In genomic region chr22:43228863-43229262, GRCh38 we compare ENCODE assay signal across 19 cellular contexts. TPM values are rescaled to one million over a fixed set of nuclear protein-coding genes. Genes with fewer than 3 reads are reported as not detected.
DNase-seq lines count a peak whose midpoint lies in the region; ATAC-seq, FAIRE-seq and TF ChIP-seq lines count a peak whose summit lies in the region.
"Had no signal": no experiment of that assay in that cellular context is flagged by ENCODE, and none has a peak within 500 bp of the region (broad histone marks: within the 10 kb centered on the region; RNA-seq: fewer than 3 reads in every experiment).

No MANE protein-coding gene starts in this region.

- no peak for TF ChIP-seq EP300 in K562 (IDR thresholded peaks at IDR 0.05; ENCODE audit: low read length)
- no peak for TF ChIP-seq EP300 in sigmoid colon (IDR thresholded peaks at IDR 0.05)

- H3K9me3 Mint-ChIP-seq in stimulated activated naive CD8-positive, alpha-beta T cell treated with anti-CD3 and anti-CD28 coated beads, Interleukin-15, Interleukin-2, amounts not matched to agents 100 ng/mL and 50 ng/mL, for 24 hours, result no peaks in the 10 kb centered on the region
- H3K9me3 Mint-ChIP-seq in stimulated activated naive CD8-positive, alpha-beta T cell treated with anti-CD3 and anti-CD28 coated beads, Interleukin-15, amount 100 ng/mL, for 72 hours, result no peaks in the 10 kb centered on the region
- no peaks in the 10 kb centered on the region for H3K9me3 Mint-ChIP-seq in neural progenitor cell
- H3K9me3 Mint-ChIP-seq: CD4-positive, alpha-beta T cell had no signal

- no peak for DNase-seq in stimulated activated naive CD8-positive, alpha-beta T cell treated with anti-CD3 and anti-CD28 coated beads, Interleukin-15, amount 100 ng/mL, for 72 hours
- DNase-seq in K562 (ENCODE audit: extremely low read depth in 1 of 4, low spot score in 3 of 4), result no peak
- DNase-seq in neural progenitor cell (ENCODE audit: low spot score), result no peak
- no peak for DNase-seq in sigmoid colon
- DNase-seq in epidermal melanocyte (ENCODE audit: insufficient read length, low spot score), result no peak
- DNase-seq: COR-L47, DMS153, HCEC 1CT had no signal

- H3K9me3 ChIP-seq in K562 (replicated peaks; ENCODE audit: control insufficient read depth, insufficient read depth, low read depth, low read length) (no peaks in the 10 kb centered on the region), neural progenitor cell (ENCODE audit: low read depth) (no peaks in the 10 kb centered on the region), sigmoid colon (no peaks in the 10 kb centered on the region)
- H3K9me3 ChIP-seq: A549; BE2C; BLaER1 treated with 17β-estradiol and CSF1 and Interleukin-3, amounts not matched to agents 10 nM and 100 nM had no signal

- no peak for TF ChIP-seq RAD21 in K562 (CRISPR knock-in tag; conservative IDR thresholded peaks at IDR 0.05 in 1 of 2, IDR thresholded peaks at IDR 0.05 in 1 of 2)

- in situ Hi-C loops in K562 (cut with MboI), result no loop called here

- peaks cover 9% of the 10 kb centered on the region for H3F3A ChIP-seq in neural progenitor cell (ENCODE audit: low read depth)

- TF ChIP-seq CTCF in K562 (IDR thresholded peaks at IDR 0.05 in 2 of 3, conservative IDR thresholded peaks at IDR 0.05 in 1 of 3; ENCODE audit: insufficient read depth in 2 of 3, low read depth in 1 of 3, low read length in 3 of 3) (no peak), neural progenitor cell (IDR thresholded peaks at IDR 0.05) (no peak), sigmoid colon (IDR thresholded peaks at IDR 0.05) (no peak)

- H3K9ac ChIP-seq in K562 (ENCODE audit: insufficient read depth in 1 of 2, low read depth in 2 of 2, low read length in 2 of 2), result peak overlapping the region in 1 of 2 experiments; percentile 26; a peak in 1 of 4 replicates
- no peak overlapping the region for H3K9ac ChIP-seq in neural progenitor cell
- H3K9ac ChIP-seq: BLaER1 treated with 17β-estradiol and CSF1 and Interleukin-3, amounts not matched to agents 10 nM and 100 nM; GM23248 had no signal

- FAIRE-seq in K562 (lab: Jason Lieb, UNC), result no peak
- FAIRE-seq: A549, G401.6, GM12892, GM19239 had no signal

- H3K4me1 ChIP-seq in K562 (replicated peaks in 1 of 2; ENCODE audit: control insufficient read depth in 2 of 2, insufficient read depth in 2 of 2, low read length in 2 of 2) (peaks cover 0 to 40% of the 10 kb centered on the region in 2 experiments; a peak in 2 of 5 replicates), neural progenitor cell (peaks cover 13% of the 10 kb centered on the region), sigmoid colon (no peaks in the 10 kb centered on the region)
- H3K4me1 ChIP-seq: A549 had no signal

- no peaks in the 10 kb centered on the region for H3K9me1 ChIP-seq in K562 (ENCODE audit: control insufficient read depth, insufficient read depth, low read length)

- POLR2A ChIA-PET in K562 (lab: Yijun Ruan, JAX), result no interaction called here

- H3K4me2 ChIP-seq in K562 (ENCODE audit: insufficient read depth, low read length) (no peak overlapping the region), neural progenitor cell (no peak overlapping the region)
- H3K4me2 ChIP-seq: A549 had no signal

- peaks cover 7% of the 10 kb centered on the region for H3K4me1 Mint-ChIP-seq in stimulated activated naive CD8-positive, alpha-beta T cell treated with anti-CD3 and anti-CD28 coated beads, Interleukin-15, Interleukin-2, amounts not matched to agents 100 ng/mL and 50 ng/mL, for 24 hours (ENCODE audit: low read depth)
- peaks cover 14% of the 10 kb centered on the region for H3K4me1 Mint-ChIP-seq in stimulated activated naive CD8-positive, alpha-beta T cell treated with anti-CD3 and anti-CD28 coated beads, Interleukin-15, amount 100 ng/mL, for 72 hours
- H3K4me1 Mint-ChIP-seq in neural progenitor cell, result peaks cover 68% of the 10 kb centered on the region

- H3K27me3 Mint-ChIP-seq in stimulated activated naive CD8-positive, alpha-beta T cell treated with anti-CD3 and anti-CD28 coated beads, Interleukin-15, Interleukin-2, amounts not matched to agents 100 ng/mL and 50 ng/mL, for 24 hours, result no peaks in the 10 kb centered on the region
- peaks cover 12% of the 10 kb centered on the region for H3K27me3 Mint-ChIP-seq in stimulated activated naive CD8-positive, alpha-beta T cell treated with anti-CD3 and anti-CD28 coated beads, Interleukin-15, amount 100 ng/mL, for 72 hours
- peaks cover 7% of the 10 kb centered on the region for H3K27me3 Mint-ChIP-seq in neural progenitor cell (ENCODE audit: insufficient read depth, low read depth)

- CTCF ChIA-PET in K562 (lab: Yijun Ruan, JAX; ENCODE audit: low intra/inter-chr PET ratio), result interaction anchor here (1.0 to 1.2 kb wide), 2 partner anchors 361 to 449 kb away, joined by 3 to 5 read pairs; no protein-coding TSS in a partner anchor

- 27% methylated on average over 13 of the region's 19 CpGs for WGBS in K562 (ENCODE audit: insufficient coverage, low coverage, missing lambda C conversion rate)
- 88 to 90% methylated on average over 19 of the region's 19 CpGs for WGBS in sigmoid colon, 2 donors

- TF ChIP-seq POLR2A in K562 (conservative IDR thresholded peaks at IDR 0.05) (no peak), sigmoid colon (IDR thresholded peaks at IDR 0.05) (no peak)

- H3K27me3 ChIP-seq in K562 (ENCODE audit: control insufficient read depth in 2 of 2, insufficient read depth in 2 of 2, low read length in 2 of 2), result peaks cover 0 to 22% of the 10 kb centered on the region in 2 experiments; a peak in 2 of 5 replicates
- H3K27me3 ChIP-seq in neural progenitor cell, result peaks cover 14% of the 10 kb centered on the region
- peaks cover 0 to 28% (median 21%) of the 10 kb centered on the region in 3 donors for H3K27me3 ChIP-seq in sigmoid colon
- H3K27me3 ChIP-seq: BE2C; BLaER1 treated with 17β-estradiol and CSF1 and Interleukin-3, amounts not matched to agents 10 nM and 100 nM had no signal

- H3K79me2 ChIP-seq in K562 (ENCODE audit: control insufficient read depth, insufficient read depth, low read length), result no peaks in the 10 kb centered on the region
- H3K79me2 ChIP-seq in neural progenitor cell (ENCODE audit: low read depth), result no peaks in the 10 kb centered on the region

- no peaks in the 10 kb centered on the region for H3K36me3 ChIP-seq in K562 (ENCODE audit: control insufficient read depth, insufficient read depth, low read length)
- H3K36me3 ChIP-seq in neural progenitor cell, result no peaks in the 10 kb centered on the region
- no peaks in the 10 kb centered on the region for H3K36me3 ChIP-seq in sigmoid colon
- H3K36me3 ChIP-seq: BE2C; BLaER1 treated with 17β-estradiol and CSF1 and Interleukin-3, amounts not matched to agents 10 nM and 100 nM had no signal

- H3K36me3 Mint-ChIP-seq in stimulated activated naive CD8-positive, alpha-beta T cell treated with anti-CD3 and anti-CD28 coated beads, Interleukin-15, Interleukin-2, amounts not matched to agents 100 ng/mL and 50 ng/mL, for 24 hours (ENCODE audit: low read depth), result no peaks in the 10 kb centered on the region
- H3K36me3 Mint-ChIP-seq in neural progenitor cell, result no peaks in the 10 kb centered on the region
- H3K36me3 Mint-ChIP-seq: CD14-positive monocyte had no signal

- peak overlapping the region; percentile 36 for H3K27ac Mint-ChIP-seq in stimulated activated naive CD8-positive, alpha-beta T cell treated with anti-CD3 and anti-CD28 coated beads, Interleukin-15, Interleukin-2, amounts not matched to agents 100 ng/mL and 50 ng/mL, for 24 hours
- H3K27ac Mint-ChIP-seq in stimulated activated naive CD8-positive, alpha-beta T cell treated with anti-CD3 and anti-CD28 coated beads, Interleukin-15, amount 100 ng/mL, for 72 hours, result no peak overlapping the region
- no peak overlapping the region for H3K27ac Mint-ChIP-seq in neural progenitor cell
- H3K27ac Mint-ChIP-seq: CD4-positive, alpha-beta T cell had no signal

- no TSS peak for BruUV-seq in K562 (replicated peaks; lab: Mats Ljungman, UMichigan)

- H2AFZ ChIP-seq in K562 (ENCODE audit: low read depth, low read length) (no peak overlapping the region), neural progenitor cell (replicated peaks) (no peak overlapping the region)
- H2AFZ ChIP-seq: GM23248 had no signal

- intact Hi-C loops in K562 (cut with micrococcal nuclease) (loop anchor here (5.0 kb wide), 1 partner anchor 42 kb away; the partner anchor contains the start of gene TTLL12), sigmoid colon (cut with DNase I) (no loop called here)

- H3K4me3 Mint-ChIP-seq in stimulated activated naive CD8-positive, alpha-beta T cell treated with anti-CD3 and anti-CD28 coated beads, Interleukin-15, Interleukin-2, amounts not matched to agents 100 ng/mL and 50 ng/mL, for 24 hours, result no peak overlapping the region
- no peak overlapping the region for H3K4me3 Mint-ChIP-seq in stimulated activated naive CD8-positive, alpha-beta T cell treated with anti-CD3 and anti-CD28 coated beads, Interleukin-15, amount 100 ng/mL, for 72 hours
- H3K4me3 Mint-ChIP-seq in neural progenitor cell, result peak overlapping the region; percentile 60
- H3K4me3 Mint-ChIP-seq: CD14-positive monocyte; CD4-positive, alpha-beta T cell had no signal

- H3K27ac ChIP-seq in K562 (ENCODE audit: extremely low read depth, low read depth, low read length) (no peak overlapping the region), neural progenitor cell (no peak overlapping the region), sigmoid colon (no peak overlapping the region)
- H3K27ac ChIP-seq: A549, GM23248 had no signal

- H3K4me3 ChIP-seq in K562 (no peak overlapping the region), neural progenitor cell (no peak overlapping the region), sigmoid colon (no peak overlapping the region)
- H3K4me3 ChIP-seq: A549; BLaER1 treated with 17β-estradiol and CSF1 and Interleukin-3, amounts not matched to agents 10 nM and 100 nM; GM23248 had no signal

- ATAC-seq in stimulated activated naive CD8-positive, alpha-beta T cell treated with anti-CD3 and anti-CD28 coated beads, Interleukin-15, amount 100 ng/mL, for 72 hours, result no peak
- ATAC-seq in K562 (no peak), HG03097 (IDR thresholded peaks at IDR 0.05; ENCODE audit: low FRiP score, unreplicated experiment) (no peak)

- H4K20me1 ChIP-seq in K562 (replicated peaks; ENCODE audit: control insufficient read depth, insufficient read depth, low read length) (peaks cover 4% of the 10 kb centered on the region; the same call in 1 of the 2 replicates), neural progenitor cell (ENCODE audit: low read depth) (peaks cover 17% of the 10 kb centered on the region)

RNA-seq across cellular contexts. Expression of gene TTLL12, which starts 41.9 kb away (rescaled TPM):
- total RNA-seq in K562 (2011; cell fraction: chromatin; rRNA removed; ENCODE audit: low replicate concordance), result 25.0 and 72.9 TPM in 2 replicates
- 53.6 and 60.0 TPM in 2 replicates for total RNA-seq in K562 (2011; cell fraction: nucleolus; rRNA removed)
- total RNA-seq in K562 (2011; cell fraction: nucleoplasm; rRNA removed), result 38.6 and 40.0 TPM in 2 replicates
- total RNA-seq in K562 (2014; rRNA removed) (110 and 158 TPM in 2 replicates), K562 (2014; rRNA removed; fragmentation: Illumina TruSeq; extraction: Trizol) (15.6 and 19.4 TPM in 2 replicates), K562 (2015; rRNA removed; fragmentation: Illumina TruSeq; extraction: Trizol) (43.0 and 46.7 TPM in 2 replicates), K562 (2021) (125 and 128 TPM in 2 replicates), neural progenitor cell (ENCODE audit: low replicate concordance) (27.8 and 73.2 TPM in 2 replicates), sigmoid colon (10 to 100 TPM; 13.2 to 21.3 (median 16.2) TPM)
- polyA plus RNA-seq in K562 (2011; rRNA removed) (34.1 and 51.4 TPM in 2 replicates), K562 (2014; fragmentation: Illumina TruSeq; extraction: Trizol) (70.4 and 136 TPM in 2 replicates), K562 (2014; fragmentation: Nextera tagmentation; extraction: Ambion mirVana) (1 to 10 TPM; 1.3 to 1.6 TPM), K562 (2014; rRNA removed) (75.2 and 82.3 TPM in 2 replicates), sigmoid colon (100 to 1,000 TPM in 1 of 3 donors, 10 to 100 TPM in 2; 83.5 to 127 (median 99.0) TPM)
- 41.6 and 126 TPM in 2 replicates for polyA plus RNA-seq in K562 (2011; cell fraction: cytosol; rRNA removed)
- polyA plus RNA-seq in K562 (2011; cell fraction: nucleus; rRNA removed), result 57.2 and 116 TPM in 2 replicates
- 74.1 and 75.9 TPM in 2 replicates for polyA plus RNA-seq in K562 (2012)
- 18.4 and 27.6 TPM in 2 replicates for polyA minus RNA-seq in K562 (2011; rRNA and poly(A)+ RNA removed)
- 57.8 and 61.9 TPM in 2 replicates for polyA minus RNA-seq in K562 (2011; cell fraction: cytosol; rRNA and poly(A)+ RNA removed)
- polyA minus RNA-seq in K562 (2011; cell fraction: nucleus; rRNA and poly(A)+ RNA removed), result 24.0 and 25.8 TPM in 2 replicates
